Comparison of ENCODE assay signal across 1 cellular context in the genomic region with DNA sequence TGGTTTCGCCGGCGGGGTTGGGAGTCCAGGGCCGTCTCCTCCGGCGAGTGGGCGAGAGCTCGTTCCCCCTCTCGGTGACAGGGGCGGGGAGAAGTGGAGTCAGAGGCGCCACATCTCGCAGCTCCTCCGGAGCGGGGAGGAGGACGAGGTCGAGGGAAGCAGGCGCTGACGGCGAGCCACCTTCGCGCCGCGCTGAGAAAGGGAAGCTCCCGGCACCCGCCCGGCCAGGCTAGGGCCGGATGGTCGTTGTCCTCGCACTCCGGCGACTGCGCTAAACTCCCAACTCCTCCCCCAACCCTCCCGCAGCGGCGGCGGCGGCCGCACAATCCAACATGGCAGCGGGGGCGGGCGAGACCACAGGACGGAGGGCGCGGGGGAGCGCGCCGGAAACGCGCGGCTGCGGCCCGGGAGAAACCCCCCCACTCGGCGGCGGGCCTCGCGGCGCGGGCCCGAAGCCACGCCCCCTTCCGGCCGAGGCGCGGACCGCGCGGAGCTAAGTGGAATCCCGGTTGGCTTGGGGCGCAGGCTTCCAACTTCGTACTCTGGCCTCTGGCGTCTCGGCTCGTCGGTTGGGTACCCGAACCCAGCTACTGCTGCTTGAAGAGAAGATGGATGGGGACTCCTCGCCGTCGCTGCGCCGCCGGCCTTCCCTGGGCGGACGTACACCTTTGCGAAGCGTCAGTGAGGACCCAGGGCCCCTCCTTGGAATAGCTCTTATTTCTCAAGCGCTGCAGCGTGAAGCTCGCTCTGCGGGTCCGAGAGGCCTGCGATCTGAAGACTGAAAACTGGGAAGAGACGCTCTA.
TF ChIP-seq lines count a peak whose summit lies in the region.

WASL (minus strand) TSS at position 270 of the 803 bp plus-strand sequence; CDS start at position 1, 269 bp downstream.

TF ChIP-seq in K562, 482 proteins besides CTCF, POLR2A, EP300 and RAD21 (continued from another document and continues in another):
- TF ChIP-seq KDM5B (IDR thresholded peaks at IDR 0.05; ENCODE audit: insufficient replicate concordance, low read depth, low read length) (peak; percentile 97), NFXL1 (CRISPR knock-in tag; IDR thresholded peaks at IDR 0.05) (0 out of 2 replicates have a peak, but pooled peaks have one; percentile 19), ZNF76 (CRISPR knock-in tag; IDR thresholded peaks at IDR 0.05; ENCODE audit: borderline replicate concordance) (peak; percentile 52; the same call in 1 of the 2 replicates), ZNF639 (CRISPR knock-in tag; conservative IDR thresholded peaks at IDR 0.05 in 1 of 2, IDR thresholded peaks at IDR 0.05 in 1 of 2) (peak in 1 of 2 experiments; percentile 100; a peak in 2 of 4 replicates), MEIS2 (IDR thresholded peaks at IDR 0.05; ENCODE audit: partially characterized antibody) (peak; percentile 11), THRB (CRISPR knock-in tag; conservative IDR thresholded peaks at IDR 0.05) (peak; percentile 84; the same call in 1 of the 2 replicates), ATF7 (IDR thresholded peaks at IDR 0.05) (peak; percentile 99), PRDM10 (IDR thresholded peaks at IDR 0.05; ENCODE audit: partially characterized antibody) (peak; percentile 99), POLR2G (IDR thresholded peaks at IDR 0.05; ENCODE audit: low read depth, low read length) (peak; percentile 99), ZNF165 (CRISPR knock-in tag; IDR thresholded peaks at IDR 0.05; ENCODE audit: borderline replicate concordance) (peak; percentile 91), HMGXB4 (CRISPR knock-in tag; IDR thresholded peaks at IDR 0.05) (0 out of 2 replicates have a peak, but pooled peaks have one; percentile 26), COPS2 (conservative IDR thresholded peaks at IDR 0.05) (no peak), CXXC5 (CRISPR knock-in tag; IDR thresholded peaks at IDR 0.05) (peak; percentile 99), ATF4 (CRISPR knock-in tag; IDR thresholded peaks at IDR 0.05) (0 out of 2 replicates have a peak, but pooled peaks have one; percentile 43), MXI1 (IDR thresholded peaks at IDR 0.05; ENCODE audit: low read depth, low read length) (peak; percentile 50; the same call in 1 of the 2 replicates), ETV1 (tag; conservative IDR thresholded peaks at IDR 0.05; ENCODE audit: low read depth) (peak; percentile 95), TCF7 (IDR thresholded peaks at IDR 0.05; ENCODE audit: borderline replicate concordance) (0 out of 2 replicates have a peak, but pooled peaks have one; percentile 51), PCBP1 (IDR thresholded peaks at IDR 0.05; ENCODE audit: low read depth, low read length, poor library complexity, severe bottlenecking) (peak; percentile 99), SRF (CRISPR knock-in tag; IDR thresholded peaks at IDR 0.05) (peak; percentile 17 to 82; a peak in 3 of 4 replicates), OTX1 (CRISPR knock-in tag; IDR thresholded peaks at IDR 0.05) (peak; percentile 92; the same call in 1 of the 2 replicates), SOX6 (IDR thresholded peaks at IDR 0.05) (peak; percentile 66), SNIP1 (IDR thresholded peaks at IDR 0.05; ENCODE audit: low read depth) (no peak), MAZ (CRISPR knock-in tag; conservative IDR thresholded peaks at IDR 0.05 in 1 of 2, IDR thresholded peaks at IDR 0.05 in 1 of 2) (peak; percentile 94 to 95), ZNF644 (tag; IDR thresholded peaks at IDR 0.05; ENCODE audit: low read depth) (peak; percentile 41; the same call in 1 of the 2 replicates), RBBP5 (IDR thresholded peaks at IDR 0.05; ENCODE audit: borderline replicate concordance, insufficient read depth, low read length, poor library complexity, severe bottlenecking) (peak; percentile 87), ZZZ3 (IDR thresholded peaks at IDR 0.05) (no peak), ZFX (CRISPR knock-in tag; IDR thresholded peaks at IDR 0.05) (peak; percentile 87), GTF2A2 (tag; IDR thresholded peaks at IDR 0.05) (peak; percentile 54; the same call in 1 of the 2 replicates), PML (IDR thresholded peaks at IDR 0.05; ENCODE audit: low read length) (peak; percentile 91), MCM2 (IDR thresholded peaks at IDR 0.05; ENCODE audit: low read depth) (no peak), SIX5 (IDR thresholded peaks at IDR 0.05; ENCODE audit: borderline replicate concordance in 1 of 2, insufficient read depth in 1 of 2, low read depth in 1 of 2, low read length in 2 of 2) (peak in 1 of 2 experiments; percentile 62; a peak in 2 of 4 replicates), ZNF232 (CRISPR knock-in tag; IDR thresholded peaks at IDR 0.05) (no peak; the same call in 1 of the 2 replicates), SMAD1 (IDR thresholded peaks at IDR 0.05; ENCODE audit: low read depth, low read length, partially characterized antibody) (peak; percentile 33), GTF2E2 (tag; IDR thresholded peaks at IDR 0.05) (peak; percentile 83), PTTG1 (tag; IDR thresholded peaks at IDR 0.05; ENCODE audit: low read depth) (no peak)
- TF ChIP-seq, protein P1, sequence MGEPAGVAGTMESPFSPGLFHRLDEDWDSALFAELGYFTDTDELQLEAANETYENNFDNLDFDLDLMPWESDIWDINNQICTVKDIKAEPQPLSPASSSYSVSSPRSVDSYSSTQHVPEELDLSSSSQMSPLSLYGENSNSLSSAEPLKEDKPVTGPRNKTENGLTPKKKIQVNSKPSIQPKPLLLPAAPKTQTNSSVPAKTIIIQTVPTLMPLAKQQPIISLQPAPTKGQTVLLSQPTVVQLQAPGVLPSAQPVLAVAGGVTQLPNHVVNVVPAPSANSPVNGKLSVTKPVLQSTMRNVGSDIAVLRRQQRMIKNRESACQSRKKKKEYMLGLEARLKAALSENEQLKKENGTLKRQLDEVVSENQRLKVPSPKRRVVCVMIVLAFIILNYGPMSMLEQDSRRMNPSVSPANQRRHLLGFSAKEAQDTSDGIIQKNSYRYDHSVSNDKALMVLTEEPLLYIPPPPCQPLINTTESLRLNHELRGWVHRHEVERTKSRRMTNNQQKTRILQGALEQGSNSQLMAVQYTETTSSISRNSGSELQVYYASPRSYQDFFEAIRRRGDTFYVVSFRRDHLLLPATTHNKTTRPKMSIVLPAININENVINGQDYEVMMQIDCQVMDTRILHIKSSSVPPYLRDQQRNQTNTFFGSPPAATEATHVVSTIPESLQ (CRISPR knock-in tag; IDR thresholded peaks at IDR 0.05): no peak
- TF ChIP-seq, protein P2, sequence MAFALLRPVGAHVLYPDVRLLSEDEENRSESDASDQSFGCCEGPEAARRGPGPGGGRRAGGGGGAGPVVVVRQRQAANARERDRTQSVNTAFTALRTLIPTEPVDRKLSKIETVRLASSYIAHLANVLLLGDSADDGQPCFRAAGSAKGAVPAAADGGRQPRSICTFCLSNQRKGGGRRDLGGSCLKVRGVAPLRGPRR (CRISPR knock-in tag; IDR thresholded peaks at IDR 0.05): no peak
- TF ChIP-seq, protein P3, sequence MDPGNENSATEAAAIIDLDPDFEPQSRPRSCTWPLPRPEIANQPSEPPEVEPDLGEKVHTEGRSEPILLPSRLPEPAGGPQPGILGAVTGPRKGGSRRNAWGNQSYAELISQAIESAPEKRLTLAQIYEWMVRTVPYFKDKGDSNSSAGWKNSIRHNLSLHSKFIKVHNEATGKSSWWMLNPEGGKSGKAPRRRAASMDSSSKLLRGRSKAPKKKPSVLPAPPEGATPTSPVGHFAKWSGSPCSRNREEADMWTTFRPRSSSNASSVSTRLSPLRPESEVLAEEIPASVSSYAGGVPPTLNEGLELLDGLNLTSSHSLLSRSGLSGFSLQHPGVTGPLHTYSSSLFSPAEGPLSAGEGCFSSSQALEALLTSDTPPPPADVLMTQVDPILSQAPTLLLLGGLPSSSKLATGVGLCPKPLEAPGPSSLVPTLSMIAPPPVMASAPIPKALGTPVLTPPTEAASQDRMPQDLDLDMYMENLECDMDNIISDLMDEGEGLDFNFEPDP (CRISPR knock-in tag; IDR thresholded peaks at IDR 0.05): peak; percentile 40; the same call in 1 of the 2 replicates
- TF ChIP-seq, protein P4, sequence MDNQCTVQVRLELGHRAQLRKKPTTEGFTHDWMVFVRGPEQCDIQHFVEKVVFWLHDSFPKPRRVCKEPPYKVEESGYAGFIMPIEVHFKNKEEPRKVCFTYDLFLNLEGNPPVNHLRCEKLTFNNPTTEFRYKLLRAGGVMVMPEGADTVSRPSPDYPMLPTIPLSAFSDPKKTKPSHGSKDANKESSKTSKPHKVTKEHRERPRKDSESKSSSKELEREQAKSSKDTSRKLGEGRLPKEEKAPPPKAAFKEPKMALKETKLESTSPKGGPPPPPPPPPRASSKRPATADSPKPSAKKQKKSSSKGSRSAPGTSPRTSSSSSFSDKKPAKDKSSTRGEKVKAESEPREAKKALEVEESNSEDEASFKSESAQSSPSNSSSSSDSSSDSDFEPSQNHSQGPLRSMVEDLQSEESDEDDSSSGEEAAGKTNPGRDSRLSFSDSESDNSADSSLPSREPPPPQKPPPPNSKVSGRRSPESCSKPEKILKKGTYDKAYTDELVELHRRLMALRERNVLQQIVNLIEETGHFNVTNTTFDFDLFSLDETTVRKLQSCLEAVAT (IDR thresholded peaks at IDR 0.05): peak; percentile 92 to 95
- TF ChIP-seq, protein P5, sequence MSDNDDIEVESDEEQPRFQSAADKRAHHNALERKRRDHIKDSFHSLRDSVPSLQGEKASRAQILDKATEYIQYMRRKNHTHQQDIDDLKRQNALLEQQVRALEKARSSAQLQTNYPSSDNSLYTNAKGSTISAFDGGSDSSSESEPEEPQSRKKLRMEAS (CRISPR knock-in tag; IDR thresholded peaks at IDR 0.05): peak; percentile 81
- TF ChIP-seq, protein P6, sequence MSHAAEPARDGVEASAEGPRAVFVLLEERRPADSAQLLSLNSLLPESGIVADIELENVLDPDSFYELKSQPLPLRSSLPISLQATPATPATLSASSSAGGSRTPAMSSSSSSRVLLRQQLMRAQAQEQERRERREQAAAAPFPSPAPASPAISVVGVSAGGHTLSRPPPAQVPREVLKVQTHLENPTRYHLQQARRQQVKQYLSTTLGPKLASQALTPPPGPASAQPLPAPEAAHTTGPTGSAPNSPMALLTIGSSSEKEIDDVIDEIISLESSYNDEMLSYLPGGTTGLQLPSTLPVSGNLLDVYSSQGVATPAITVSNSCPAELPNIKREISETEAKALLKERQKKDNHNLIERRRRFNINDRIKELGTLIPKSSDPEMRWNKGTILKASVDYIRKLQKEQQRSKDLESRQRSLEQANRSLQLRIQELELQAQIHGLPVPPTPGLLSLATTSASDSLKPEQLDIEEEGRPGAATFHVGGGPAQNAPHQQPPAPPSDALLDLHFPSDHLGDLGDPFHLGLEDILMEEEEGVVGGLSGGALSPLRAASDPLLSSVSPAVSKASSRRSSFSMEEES (CRISPR knock-in tag; IDR thresholded peaks at IDR 0.05): 0 out of 2 replicates have a peak, but pooled peaks have one; percentile 7
